ENCODE assay signal across 8 cellular contexts in the genomic region with DNA sequence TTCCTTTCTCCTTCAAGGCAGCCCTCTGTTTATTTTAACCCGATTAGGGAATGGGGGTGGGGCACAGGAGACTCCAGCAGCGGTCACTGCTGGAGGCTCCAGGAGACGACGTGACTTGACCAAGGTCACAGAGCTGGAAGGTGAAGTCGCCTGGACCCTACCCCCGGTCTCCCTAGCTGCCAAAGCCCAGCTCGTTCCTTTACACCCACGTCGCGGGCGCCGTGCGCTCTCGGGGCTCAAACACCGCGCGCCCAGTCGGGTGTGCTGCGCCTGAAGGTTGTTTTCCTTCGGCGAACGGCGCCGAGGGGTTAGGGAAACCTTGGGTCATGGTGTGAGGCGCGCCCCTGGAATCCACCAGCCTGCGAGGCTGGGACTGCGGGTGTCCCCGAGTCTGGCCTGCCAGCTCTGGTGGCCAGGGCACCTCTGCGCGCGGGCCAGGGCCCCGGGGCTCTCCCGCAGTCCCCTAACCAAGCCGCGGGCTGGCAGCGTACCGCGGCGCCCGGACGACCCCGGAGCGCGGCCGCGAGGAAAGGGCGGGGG. TPM values are rescaled to one million over a fixed set of nuclear protein-coding genes. Genes with fewer than 3 reads are reported as not detected.
A peak's percentile ranks its signal among the peaks of the same experiment; 100 is the strongest.
DNase-seq lines count a peak whose midpoint lies in the region; ATAC-seq, FAIRE-seq and TF ChIP-seq lines count a peak whose summit lies in the region.

No MANE protein-coding gene starts in this region.

- no peak for FAIRE-seq in K562 (lab: Jason Lieb, UNC)

- intact Hi-C loops in CD4-positive, alpha-beta T cell (cut with DNase I, micrococcal nuclease): no loop called here
- intact Hi-C loops in K562 (cut with micrococcal nuclease): loop anchor here (10.0 kb wide), 1 partner anchor 145 kb away; no protein-coding TSS in a partner anchor

- no peaks in the 10 kb centered on the region for H3K36me3 Mint-ChIP-seq in CD4-positive, alpha-beta T cell (ENCODE audit: low read depth)
- H3K36me3 Mint-ChIP-seq in natural killer cell treated with Interleukin-12 subunit alpha and Interleukin-12 subunit beta and Interleukin-15 and Interleukin-18, amount 100 ng/mL, for 72 hours: no peaks in the 10 kb centered on the region

- H3K9me3 Mint-ChIP-seq in CD4-positive, alpha-beta T cell: no peaks in the 10 kb centered on the region
- no peaks in the 10 kb centered on the region for H3K9me3 Mint-ChIP-seq in natural killer cell treated with Interleukin-12 subunit alpha and Interleukin-12 subunit beta and Interleukin-15 and Interleukin-18, amount 100 ng/mL, for 72 hours

- H3K4me3 Mint-ChIP-seq in CD4-positive, alpha-beta T cell: peak overlapping the region; percentile 82
- peak overlapping the region; percentile 44 for H3K4me3 Mint-ChIP-seq in natural killer cell treated with Interleukin-12 subunit alpha and Interleukin-12 subunit beta and Interleukin-15 and Interleukin-18, amount 100 ng/mL, for 72 hours

- BruUV-seq in K562 (replicated peaks; lab: Mats Ljungman, UMichigan): no TSS peak

- no peak for ATAC-seq in CD4-positive, alpha-beta T cell (ENCODE audit: poor library complexity)
- ATAC-seq in K562 (no peak), GM19324 (IDR thresholded peaks at IDR 0.05; ENCODE audit: low FRiP score, unreplicated experiment) (no peak)
- ATAC-seq in natural killer cell treated with Interleukin-12 subunit alpha and Interleukin-12 subunit beta and Interleukin-15 and Interleukin-18, amount 100 ng/mL, for 72 hours: no peak

- no peak overlapping the region for H3K27ac ChIP-seq in CD4-positive, alpha-beta T cell (ENCODE audit: low read depth, low read length)
- no peak overlapping the region for H3K27ac ChIP-seq in K562 (ENCODE audit: extremely low read depth, low read depth, low read length)

- no peaks in the 10 kb centered on the region for H3K36me3 ChIP-seq in K562 (ENCODE audit: control insufficient read depth, insufficient read depth, low read length)

- H3K27ac Mint-ChIP-seq in CD4-positive, alpha-beta T cell: no peak overlapping the region
- H3K27ac Mint-ChIP-seq in natural killer cell treated with Interleukin-12 subunit alpha and Interleukin-12 subunit beta and Interleukin-15 and Interleukin-18, amount 100 ng/mL, for 72 hours: no peak overlapping the region

- no peak for TF ChIP-seq POLR2A in K562 (conservative IDR thresholded peaks at IDR 0.05)

- no peak for TF ChIP-seq RAD21 in K562 (CRISPR knock-in tag; conservative IDR thresholded peaks at IDR 0.05 in 1 of 2, IDR thresholded peaks at IDR 0.05 in 1 of 2)

- H3K4me2 ChIP-seq in K562 (ENCODE audit: insufficient read depth, low read length): peak overlapping the region; percentile 25; the same call in 1 of the 2 replicates

- peaks cover 0 to 31% of the 10 kb centered on the region in 2 experiments; a peak in 2 of 5 replicates for H3K4me1 ChIP-seq in K562 (replicated peaks in 1 of 2; ENCODE audit: control insufficient read depth in 2 of 2, insufficient read depth in 2 of 2, low read length in 2 of 2)

- no peak for DNase-seq in CD4-positive, alpha-beta T cell
- DNase-seq in HFF-Myc (ENCODE audit: extremely low read depth, low read depth): no peak
- DNase-seq in K562 (ENCODE audit: extremely low read depth in 1 of 4, low spot score in 3 of 4): no peak
- DNase-seq in natural killer cell treated with Interleukin-12 subunit alpha and Interleukin-12 subunit beta and Interleukin-15 and Interleukin-18, amount 100 ng/mL, for 72 hours (ENCODE audit: low spot score): no peak
- no peak for DNase-seq in EL
- DNase-seq in GM19238 (ENCODE audit: insufficient read length, low spot score): no peak
- DNase-seq in activated CD4-positive, alpha-beta T cell treated with anti-CD3 and anti-CD28 coated beads for 1 hour: no peak

- H3K9ac ChIP-seq in K562 (ENCODE audit: insufficient read depth in 1 of 2, low read depth in 2 of 2, low read length in 2 of 2): 0 out of 4 replicates have a peak overlapping the region, but pooled peaks of 1 of the 2 experiments have one; percentile 26

- peaks cover 28% of the 10 kb centered on the region for H4K20me1 ChIP-seq in K562 (replicated peaks; ENCODE audit: control insufficient read depth, insufficient read depth, low read length)

- peaks cover 78% of the 10 kb centered on the region for H3K27me3 Mint-ChIP-seq in CD4-positive, alpha-beta T cell
- peaks cover 45 to 63% of the 10 kb centered on the region in 2 donors for H3K27me3 Mint-ChIP-seq in natural killer cell treated with Interleukin-12 subunit alpha and Interleukin-12 subunit beta and Interleukin-15 and Interleukin-18, amount 100 ng/mL, for 72 hours

- CTCF ChIA-PET in CD4-positive, alpha-beta T cell (lab: Charles Lee): no interaction called here
- CTCF ChIA-PET in K562 (lab: Yijun Ruan, JAX; ENCODE audit: low intra/inter-chr PET ratio): no interaction called here

- H2AFZ ChIP-seq in K562 (ENCODE audit: low read depth, low read length): no peak overlapping the region

- peaks cover 15% of the 10 kb centered on the region for H3K4me1 Mint-ChIP-seq in CD4-positive, alpha-beta T cell (ENCODE audit: low read depth)
- peaks cover 7 to 16% of the 10 kb centered on the region in 2 donors for H3K4me1 Mint-ChIP-seq in natural killer cell treated with Interleukin-12 subunit alpha and Interleukin-12 subunit beta and Interleukin-15 and Interleukin-18, amount 100 ng/mL, for 72 hours (ENCODE audit: low read depth in 2 of 2)

- 0 out of 2 replicates have a peak overlapping the region, but pooled peaks have one; percentile 3 for H3K4me3 ChIP-seq in HFF-Myc (replicated peaks; ENCODE audit: low read depth, low read length)
- no peak overlapping the region for H3K4me3 ChIP-seq in K562

- H3K27me3 ChIP-seq in CD4-positive, alpha-beta T cell (ENCODE audit: control insufficient read depth, insufficient read depth, low read length): peaks cover 69% of the 10 kb centered on the region
- H3K27me3 ChIP-seq in K562 (ENCODE audit: control insufficient read depth in 2 of 2, insufficient read depth in 2 of 2, low read length in 2 of 2): peaks cover 23 to 68% of the 10 kb centered on the region in 2 experiments; a peak in 4 of 5 replicates

- TF ChIP-seq EP300 in K562 (IDR thresholded peaks at IDR 0.05; ENCODE audit: low read length): no peak

- H3K79me2 ChIP-seq in K562 (ENCODE audit: control insufficient read depth, insufficient read depth, low read length): no peaks in the 10 kb centered on the region

- no peaks in the 10 kb centered on the region for H3K9me3 ChIP-seq in CD4-positive, alpha-beta T cell (ENCODE audit: control insufficient read depth, low read length)
- no peaks in the 10 kb centered on the region for H3K9me3 ChIP-seq in K562 (replicated peaks; ENCODE audit: control insufficient read depth, insufficient read depth, low read depth, low read length)

- TF ChIP-seq CTCF in CD4-positive, alpha-beta T cell (IDR thresholded peaks at IDR 0.05): no peak
- TF ChIP-seq CTCF in HFF-Myc (IDR thresholded peaks at IDR 0.05; ENCODE audit: low read depth, low read length, missing control alignments): no peak
- no peak for TF ChIP-seq CTCF in K562 (IDR thresholded peaks at IDR 0.05 in 2 of 3, conservative IDR thresholded peaks at IDR 0.05 in 1 of 3; ENCODE audit: insufficient read depth in 2 of 3, low read depth in 1 of 3, low read length in 3 of 3)

- POLR2A ChIA-PET in CD4-positive, alpha-beta T cell (lab: Charles Lee): no interaction called here
- POLR2A ChIA-PET in K562 (lab: Yijun Ruan, JAX): no interaction called here

- in situ Hi-C loops in K562 (cut with MboI): no loop called here

- 11% methylated on average over 35 of the region's 48 CpGs for WGBS in K562 (ENCODE audit: insufficient coverage, low coverage, missing lambda C conversion rate)

- no peaks in the 10 kb centered on the region for H3K9me1 ChIP-seq in K562 (ENCODE audit: control insufficient read depth, insufficient read depth, low read length)

TF ChIP-seq in K562, 482 proteins besides CTCF, POLR2A, EP300 and RAD21 (continues in another document):
- no peak for TF ChIP-seq EP400 (IDR thresholded peaks at IDR 0.05)
- TF ChIP-seq ZNF354B (CRISPR knock-in tag; IDR thresholded peaks at IDR 0.05): no peak
- no peak for TF ChIP-seq ZSCAN29 (IDR thresholded peaks at IDR 0.05)
- no peak for TF ChIP-seq YBX1 (IDR thresholded peaks at IDR 0.05)
- TF ChIP-seq ZNF253 (CRISPR knock-in tag; conservative IDR thresholded peaks at IDR 0.05): no peak
- no peak for TF ChIP-seq MYBL2 (IDR thresholded peaks at IDR 0.05; ENCODE audit: low read depth)
- no peak for TF ChIP-seq MYBL2 (CRISPR knock-in tag; IDR thresholded peaks at IDR 0.05; ENCODE audit: borderline replicate concordance)
- no peak for TF ChIP-seq RFX1 (IDR thresholded peaks at IDR 0.05)
- TF ChIP-seq DDX20 (tag; IDR thresholded peaks at IDR 0.05; ENCODE audit: low read depth): no peak
- TF ChIP-seq NFRKB (IDR thresholded peaks at IDR 0.05; ENCODE audit: low read depth): no peak
- TF ChIP-seq PRPF4 (IDR thresholded peaks at IDR 0.05; ENCODE audit: insufficient read depth, low read depth, low read length, poor library complexity, severe bottlenecking): no peak
- TF ChIP-seq PHF20 (IDR thresholded peaks at IDR 0.05; ENCODE audit: partially characterized antibody): no peak
- TF ChIP-seq ZBTB7A (IDR thresholded peaks at IDR 0.05; ENCODE audit: borderline replicate concordance, control insufficient read depth, low read depth, low read length): no peak
- TF ChIP-seq SMARCA5 (IDR thresholded peaks at IDR 0.05): no peak

RNA-seq across cellular contexts. Expression of a gene that starts 0.7 kb away (rescaled TPM):
- not detected for total RNA-seq in CD4-positive, alpha-beta T cell
- total RNA-seq in K562 (2011; cell fraction: chromatin; rRNA removed; ENCODE audit: low replicate concordance): not detected in 2 replicates
- total RNA-seq in K562 (2011; cell fraction: nucleolus; rRNA removed): not detected in 2 replicates
- total RNA-seq in K562 (2011; cell fraction: nucleoplasm; rRNA removed): not detected in 2 replicates
- total RNA-seq in K562 (2014; rRNA removed): not detected in 2 replicates
- total RNA-seq in K562 (2014; rRNA removed; fragmentation: Illumina TruSeq; extraction: Trizol): not detected in 2 replicates
- not detected in 2 replicates for total RNA-seq in K562 (2015; rRNA removed; fragmentation: Illumina TruSeq; extraction: Trizol)
- total RNA-seq in K562 (2021): not detected in 2 replicates
- polyA plus RNA-seq in K562 (2011; rRNA removed): not detected in 2 replicates
- polyA plus RNA-seq in K562 (2011; cell fraction: cytosol; rRNA removed): 0.03 TPM in 1 of 2 replicates, not detected in the other
- polyA plus RNA-seq in K562 (2011; cell fraction: nucleus; rRNA removed): not detected in 2 replicates
- 0.06 TPM in 1 of 2 replicates, not detected in the other for polyA plus RNA-seq in K562 (2012)
- polyA plus RNA-seq in K562 (2014; fragmentation: Illumina TruSeq; extraction: Trizol): not detected in 2 replicates
- not detected for polyA plus RNA-seq in K562 (2014; fragmentation: Nextera tagmentation; extraction: Ambion mirVana)
- not detected in 2 replicates for polyA plus RNA-seq in K562 (2014; rRNA removed)
- not detected in 2 replicates for polyA minus RNA-seq in K562 (2011; rRNA and poly(A)+ RNA removed)
- polyA minus RNA-seq in K562 (2011; cell fraction: cytosol; rRNA and poly(A)+ RNA removed): not detected in 2 replicates
- not detected in 2 replicates for polyA minus RNA-seq in K562 (2011; cell fraction: nucleus; rRNA and poly(A)+ RNA removed)
- total RNA-seq in natural killer cell treated with Interleukin-12 subunit alpha and Interleukin-12 subunit beta and Interleukin-15 and Interleukin-18, amount 100 ng/mL, for 72 hours: not detected
